In genomic region chr13:102090532-102090931, GRCh38 we compare ENCODE assay signal across 14 cellular contexts.
DNase-seq lines count a peak whose midpoint lies in the region; ATAC-seq and TF ChIP-seq lines count a peak whose summit lies in the region.
"Had no signal": no experiment of that assay in that cellular context is flagged by ENCODE, and none has a peak within 500 bp of the region (broad histone marks: within the 10 kb centered on the region; RNA-seq: fewer than 3 reads in every experiment).

No MANE protein-coding gene starts in this region.

- TF ChIP-seq CTCF in psoas muscle (IDR thresholded peaks at IDR 0.05) = no peak

- ATAC-seq in Right ventricle myocardium inferior (peak; percentile 32), right cardiac atrium (no peak), psoas muscle (peak; percentile 40 to 87 (median 62))
- ATAC-seq: CD8-positive, alpha-beta T cell had no signal

- H3K4me1 ChIP-seq in right cardiac atrium (ENCODE audit: control insufficient read depth, insufficient read depth, low read length) = peaks cover 2% of the 10 kb centered on the region
- no peaks in the 10 kb centered on the region for H3K4me1 ChIP-seq in psoas muscle
- H3K4me1 ChIP-seq: A549, BLaER1 had no signal

- H3K27ac ChIP-seq in right cardiac atrium (ENCODE audit: low read length) (no peak overlapping the region), psoas muscle (peak overlapping the region; percentile 53)
- H3K27ac ChIP-seq: 22Rv1, A549, BLaER1 had no signal

- 81% methylated on average over 8 of the region's 8 CpGs for WGBS in right cardiac atrium
- WGBS in psoas muscle, 3 donors = 60 to 82% (median 60%) methylated on average over 8 of the region's 8 CpGs

- DNase-seq in Right ventricle myocardium inferior (ENCODE audit: missing footprints) (no peak), right cardiac atrium (no peak), G401 (ENCODE audit: low spot score) (peak; percentile 92), cerebellar nuclear complex (lab: John Stamatoyannopoulos, UW) (peak; percentile 56 to 76), psoas muscle (no peak), hypothalamus (lab: John Stamatoyannopoulos, UW) (no peak), HK-2 (ENCODE audit: unreplicated experiment) (no peak), AML-193 (lab: John Stamatoyannopoulos, UW) (no peak)
- DNase-seq: CD8-positive, alpha-beta T cell; DMS79 treated with DMSO at 0.1 percent for 48 hours had no signal

- no peak overlapping the region for H3K4me3 ChIP-seq in right cardiac atrium (ENCODE audit: low read length)
- H3K4me3 ChIP-seq in psoas muscle = no peak overlapping the region
- H3K4me3 ChIP-seq: A549, BLaER1, GM12878 had no signal

- in situ Hi-C loops in G401 (cut with HindIII; ENCODE audit: low sequenced_read_pairs) = no loop called here

- intact Hi-C loops in Right ventricle myocardium inferior (cut with DNase I) = no loop called here
- intact Hi-C loops in right cardiac atrium (cut with DNase I) = loop anchor here in 1 of 4 donors (10.0 kb wide), 1 partner anchor 146 kb away; no protein-coding TSS in a partner anchor
- intact Hi-C loops in psoas muscle (cut with DNase I) = loop anchor here (10.0 kb wide), 2 partner anchors 116 to 146 kb away; no protein-coding TSS in a partner anchor

- H3K9me3 ChIP-seq in right cardiac atrium (ENCODE audit: control insufficient read depth, low read length) (no peaks in the 10 kb centered on the region), psoas muscle (no peaks in the 10 kb centered on the region)
- H3K9me3 ChIP-seq: A549, BLaER1 had no signal

- H3K36me3 ChIP-seq in psoas muscle (ENCODE audit: insufficient read depth in 1 of 2, low read depth in 1 of 2) = no peaks in the 10 kb centered on the region
- H3K36me3 ChIP-seq: BLaER1 had no signal

- no peaks in the 10 kb centered on the region for H3K27me3 ChIP-seq in right cardiac atrium (ENCODE audit: control insufficient read depth, insufficient read depth)
- H3K27me3 ChIP-seq in psoas muscle (ENCODE audit: insufficient read depth in 3 of 3, low read length in 2 of 3) = no peaks in the 10 kb centered on the region
- H3K27me3 ChIP-seq: BLaER1 had no signal

Comparison
In these comparisons a context has a peak if more than half of its experiments do, and no peak if none do; other contexts are left out.
1. ATAC-seq: peak in Right ventricle myocardium inferior (single experiment) and psoas muscle (4 of 4); none in right cardiac atrium (0 of 2).
2. DNase-seq: peak in G401 (single experiment) and cerebellar nuclear complex (2 of 2); none in Right ventricle myocardium inferior (single experiment), right cardiac atrium (0 of 3), psoas muscle (0 of 2), hypothalamus (0 of 51), HK-2 (single experiment) and AML-193 (0 of 2).